Comparison of ENCODE assay signal across 1 cellular context in the genomic region with DNA sequence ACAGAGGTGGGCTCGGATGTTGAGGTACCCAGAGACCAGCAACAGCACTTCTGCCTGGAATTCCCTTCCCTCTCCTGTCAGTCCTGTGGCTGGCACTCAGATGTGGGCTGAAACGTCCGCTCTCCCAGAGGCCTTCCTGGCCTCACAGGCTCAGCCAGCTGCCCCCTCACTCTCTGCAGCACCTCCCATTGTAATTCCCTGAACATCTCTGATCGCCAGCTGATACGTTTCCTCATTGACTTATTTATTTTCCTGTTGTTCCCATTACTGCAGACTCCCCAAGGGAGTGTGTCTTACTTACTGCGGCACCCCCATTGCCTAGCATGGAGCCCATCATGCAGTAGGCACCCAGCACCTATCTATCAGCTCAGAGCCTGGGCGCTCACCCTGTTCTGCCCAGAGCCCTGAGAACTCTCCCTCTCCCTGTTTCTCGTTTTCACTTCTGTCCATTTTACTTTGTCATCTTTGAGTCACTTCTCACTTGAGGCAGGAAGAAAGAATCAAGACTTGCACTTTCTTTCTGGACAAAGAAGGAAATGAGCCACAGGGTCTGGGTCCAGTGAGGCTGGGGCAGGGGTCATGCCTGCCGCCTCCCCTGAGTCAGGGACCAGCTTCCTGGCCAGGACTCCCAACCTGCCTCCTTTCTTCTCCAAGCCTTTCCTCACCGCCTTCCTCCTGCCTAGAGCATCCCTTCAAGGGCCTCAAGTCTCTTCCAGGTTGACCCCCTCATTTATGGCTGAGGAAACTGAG.
TF ChIP-seq lines count a peak whose summit lies in the region.

No MANE protein-coding gene starts in this region.

TF ChIP-seq in HepG2, 621 proteins besides CTCF, POLR2A, EP300 and RAD21:
- TF ChIP-seq, protein P1, sequence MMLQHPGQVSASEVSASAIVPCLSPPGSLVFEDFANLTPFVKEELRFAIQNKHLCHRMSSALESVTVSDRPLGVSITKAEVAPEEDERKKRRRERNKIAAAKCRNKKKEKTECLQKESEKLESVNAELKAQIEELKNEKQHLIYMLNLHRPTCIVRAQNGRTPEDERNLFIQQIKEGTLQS (CRISPR knock-in tag; IDR thresholded peaks at IDR 0.05): no peak
- TF ChIP-seq GTF2F1 (IDR thresholded peaks at IDR 0.05; ENCODE audit: low read length) (no peak), SRSF9 (IDR thresholded peaks at IDR 0.05; ENCODE audit: borderline replicate concordance, insufficient read depth, low read depth, low read length, poor library complexity, severe bottlenecking) (no peak), ZNF530 (CRISPR knock-in tag; IDR thresholded peaks at IDR 0.05; ENCODE audit: low read depth) (no peak), ZNF674 (CRISPR knock-in tag; IDR thresholded peaks at IDR 0.05; ENCODE audit: low read depth) (no peak), ELF4 (CRISPR knock-in tag; IDR thresholded peaks at IDR 0.05; ENCODE audit: borderline replicate concordance) (no peak)
- TF ChIP-seq, protein P2, sequence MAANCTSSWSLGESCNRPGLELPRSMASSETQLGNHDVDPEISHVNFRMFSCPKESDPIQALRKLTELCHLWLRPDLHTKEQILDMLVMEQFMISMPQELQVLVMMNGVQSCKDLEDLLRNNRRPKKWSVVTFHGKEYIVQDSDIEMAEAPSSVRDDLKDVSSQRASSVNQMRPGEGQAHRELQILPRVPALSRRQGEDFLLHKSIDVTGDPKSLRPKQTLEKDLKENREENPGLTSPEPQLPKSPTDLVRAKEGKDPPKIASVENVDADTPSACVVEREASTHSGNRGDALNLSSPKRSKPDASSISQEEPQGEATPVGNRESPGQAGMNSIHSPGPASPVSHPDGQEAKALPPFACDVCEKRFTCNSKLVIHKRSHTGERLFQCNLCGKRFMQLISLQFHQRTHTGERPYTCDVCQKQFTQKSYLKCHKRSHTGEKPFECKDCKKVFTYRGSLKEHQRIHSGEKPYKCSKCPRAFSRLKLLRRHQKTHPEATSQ (CRISPR knock-in tag; IDR thresholded peaks at IDR 0.05; ENCODE audit: borderline replicate concordance): no peak
TF ChIP-seq in HepG2: peak in this region for 0.
